ENCODE assay signal across 8 cellular contexts in genomic region chr2:187499941-187500532, GRCh38.
DNase-seq lines count a peak whose midpoint lies in the region; ATAC-seq lines count a peak whose summit lies in the region.

No MANE protein-coding gene starts in this region.

- ATAC-seq in GM19452 (IDR thresholded peaks at IDR 0.05; ENCODE audit: unreplicated experiment), result peak; percentile 96
- peak; percentile 98 for ATAC-seq in HG03378 (IDR thresholded peaks at IDR 0.05; ENCODE audit: unreplicated experiment)

- peak; percentile 78 for DNase-seq in DMS 273 (lab: John Stamatoyannopoulos, UW; ENCODE audit: unreplicated experiment)
- DNase-seq in NCI-H510A (lab: John Stamatoyannopoulos, UW), result peak; percentile 2
- peak; percentile 23 for DNase-seq in activated T-cell treated with anti-CD3 and anti-CD28 coated beads for 48 hours (ENCODE audit: low read depth)
- DNase-seq in germinal center (ENCODE audit: low spot score), result peak; percentile 8
- peak; percentile 28 for DNase-seq in putamen (ENCODE audit: low spot score)
- no peak for DNase-seq in ecto neural progenitor cell (ENCODE audit: low spot score)
